Comparison of ENCODE assay signal across 25 cellular contexts in genomic region chr17:2105663-2106062, GRCh38. TPM values are rescaled to one million over a fixed set of nuclear protein-coding genes. Genes with fewer than 3 reads are reported as not detected.
A peak's percentile ranks its signal among the peaks of the same experiment; 100 is the strongest.
DNase-seq lines count a peak whose midpoint lies in the region; ATAC-seq, FAIRE-seq and TF ChIP-seq lines count a peak whose summit lies in the region.
"Had no signal": no experiment of that assay in that cellular context is flagged by ENCODE, and none has a peak within 500 bp of the region (broad histone marks: within the 10 kb centered on the region; RNA-seq: fewer than 3 reads in every experiment).

No MANE protein-coding gene starts in this region.

- ATAC-seq in Right ventricle myocardium inferior: no peak
- ATAC-seq in GM12878: peak; percentile 49; the same call in 2 of the 3 replicates
- ATAC-seq: HCT116 had no signal

- BruUV-seq in GM12878 (replicated peaks; lab: Mats Ljungman, UMichigan): no TSS peak

- H3K79me2 ChIP-seq in GM12878 (ENCODE audit: control insufficient read depth, insufficient read depth, low read length): no peaks in the 10 kb centered on the region

- TF ChIP-seq CTCF in left ventricle myocardium inferior (IDR thresholded peaks at IDR 0.05; ENCODE audit: borderline replicate concordance) (no peak), GM12878 (IDR thresholded peaks at IDR 0.05 in 2 of 3, conservative IDR thresholded peaks at IDR 0.05 in 1 of 3; ENCODE audit: control insufficient read depth in 2 of 3, extremely low read depth in 1 of 3, insufficient read depth in 1 of 3, low read depth in 3 of 3, low read length in 3 of 3) (no peak), nephron (IDR thresholded peaks at IDR 0.05; ENCODE audit: unreplicated experiment in 3 of 3) (no peak), thyroid gland (IDR thresholded peaks at IDR 0.05) (no peak)

- DNase-seq in left ventricle myocardium inferior (no peak), Right ventricle myocardium inferior (ENCODE audit: missing footprints) (no peak), GM12878 (ENCODE audit: low read depth, low spot score) (no peak), thyroid gland (no peak), G401 (ENCODE audit: low spot score) (no peak), GOT3 (lab: John Stamatoyannopoulos, UW) (no peak)
- no peak for DNase-seq in activated CD4-positive, alpha-beta memory T cell treated with anti-CD3 and anti-CD28 coated beads, Interleukin-2, amount 10 ng/mL, durations not matched to agents 7 days and 5 days
- DNase-seq: CD4-positive, CD25-positive, alpha-beta regulatory T cell; DMS153; DND-41; NCI-H1092 treated with DMSO at 0.1 percent for 48 hours; NCI-H1436; NCI-H187; NCI-H2081 treated with DMSO at 0.1 percent for 48 hours; NCI-H2171; NCI-H524; NCI-H748 treated with DMSO at 0.1 percent for 48 hours; NK-92 treated with Interleukin-12 subunit alpha and Interleukin-12 subunit beta, amount 100 ng/mL, for 24 hours; PC-9; SHP77 had no signal

- RAD21 ChIA-PET in GM12878 (lab: Charles Lee; ENCODE audit: unreplicated experiment): interaction anchor here (1.7 kb wide), 1 partner anchor 15 kb away, joined by 5 read pairs; no protein-coding TSS in a partner anchor

- POLR2A ChIA-PET in GM12878 (lab: Charles Lee): no interaction called here
- POLR2A ChIA-PET in activated CD4-positive, alpha-beta memory T cell treated with anti-CD3 and anti-CD28 coated beads, Interleukin-2, amount 10 ng/mL, durations not matched to agents 7 days and 5 days (lab: Charles Lee): no interaction called here

- H3K4me1 ChIP-seq in left ventricle myocardium inferior: peaks cover 53% of the 10 kb centered on the region
- peaks cover 25% of the 10 kb centered on the region for H3K4me1 ChIP-seq in GM12878 (ENCODE audit: control insufficient read depth, insufficient read depth, low read length)
- H3K4me1 ChIP-seq in thyroid gland: peaks cover 59 to 75% of the 10 kb centered on the region in 2 donors

- peak overlapping the region; percentile 80 for H3K27ac ChIP-seq in left ventricle myocardium inferior (replicated peaks)
- no peak overlapping the region; the same call in 1 of the 2 replicates for H3K27ac ChIP-seq in GM12878 (ENCODE audit: control insufficient read depth, insufficient read depth)
- H3K27ac ChIP-seq in thyroid gland: peak overlapping the region; percentile 59 to 84 (median 75)
- H3K27ac ChIP-seq: BLaER1, PC-9 had no signal

- H3K4me3 ChIP-seq in left ventricle myocardium inferior (no peak overlapping the region), GM12878 (no peak overlapping the region), thyroid gland (replicated peaks in 1 of 3) (no peak overlapping the region)
- H3K4me3 ChIP-seq: BLaER1, PC-9 had no signal

- H3K36me3 ChIP-seq in left ventricle myocardium inferior (no peaks in the 10 kb centered on the region), GM12878 (ENCODE audit: control insufficient read depth in 2 of 2, insufficient read depth in 2 of 2, low read length in 1 of 2) (peaks cover 0 to 5% of the 10 kb centered on the region in 2 experiments; a peak in 3 of 4 replicates), thyroid gland (no peaks in the 10 kb centered on the region)

- no peak for TF ChIP-seq RAD21 in GM12878 (IDR thresholded peaks at IDR 0.05; ENCODE audit: insufficient read depth, low read depth, low read length)

- H4K20me1 ChIP-seq in GM12878 (ENCODE audit: control insufficient read depth, insufficient read depth): no peaks in the 10 kb centered on the region

- SMC1A ChIA-PET in GM12878 (lab: Charles Lee; ENCODE audit: uncharacterized antibody, unreplicated experiment): interaction anchor here (1.0 to 2.3 kb wide), 5 partner anchors 13 to 33 kb away, joined by 3 to 9 read pairs (median 6); no protein-coding TSS in a partner anchor

- in situ Hi-C loops in GM12878 (cut with MboI) (no loop called here), G401 (cut with HindIII; ENCODE audit: low sequenced_read_pairs) (no loop called here)

- no peaks in the 10 kb centered on the region for H3K9me3 Mint-ChIP-seq in nephron
- no peaks in the 10 kb centered on the region for H3K9me3 Mint-ChIP-seq in activated CD4-positive, alpha-beta memory T cell treated with anti-CD3 and anti-CD28 coated beads, Interleukin-2, amount 10 ng/mL, durations not matched to agents 7 days and 5 days
- H3K9me3 Mint-ChIP-seq: CD4-positive, CD25-positive, alpha-beta regulatory T cell; IgD-negative memory B cell had no signal

- TF ChIP-seq POLR2A in GM12878 (IDR thresholded peaks at IDR 0.05; ENCODE audit: low read depth, low read length): no peak
- TF ChIP-seq POLR2A in thyroid gland (IDR thresholded peaks at IDR 0.05): no peak

- no peak overlapping the region for H3K9ac ChIP-seq in GM12878 (ENCODE audit: control insufficient read depth, insufficient read depth, low read length)
- H3K9ac ChIP-seq: BLaER1 had no signal

- no peaks in the 10 kb centered on the region for H3K27me3 Mint-ChIP-seq in nephron (ENCODE audit: low read depth)
- H3K27me3 Mint-ChIP-seq in activated CD4-positive, alpha-beta memory T cell treated with anti-CD3 and anti-CD28 coated beads, Interleukin-2, amount 10 ng/mL, durations not matched to agents 7 days and 5 days: no peaks in the 10 kb centered on the region
- H3K27me3 Mint-ChIP-seq: CD4-positive, CD25-positive, alpha-beta regulatory T cell; IgD-negative memory B cell had no signal

- no peak for FAIRE-seq in GM12878 (lab: Jason Lieb, UNC)
- FAIRE-seq: A204.1 had no signal

- H3K4me2 ChIP-seq in GM12878 (ENCODE audit: control insufficient read depth, insufficient read depth): no peak overlapping the region
- H3K4me2 ChIP-seq: PC-9 had no signal

- peaks cover 11% of the 10 kb centered on the region for H3K36me3 Mint-ChIP-seq in nephron (ENCODE audit: low read depth)
- peaks cover 17% of the 10 kb centered on the region for H3K36me3 Mint-ChIP-seq in activated CD4-positive, alpha-beta memory T cell treated with anti-CD3 and anti-CD28 coated beads, Interleukin-2, amount 10 ng/mL, durations not matched to agents 7 days and 5 days (ENCODE audit: low read depth)

- H3K27ac Mint-ChIP-seq in nephron: peak overlapping the region; percentile 32 to 84 (median 64)
- H3K27ac Mint-ChIP-seq in activated CD4-positive, alpha-beta memory T cell treated with anti-CD3 and anti-CD28 coated beads, Interleukin-2, amount 10 ng/mL, durations not matched to agents 7 days and 5 days: no peak overlapping the region
- H3K27ac Mint-ChIP-seq: CD4-positive, CD25-positive, alpha-beta regulatory T cell; IgD-negative memory B cell had no signal

- peaks cover 48% of the 10 kb centered on the region for H3K4me1 Mint-ChIP-seq in nephron
- peaks cover 32% of the 10 kb centered on the region for H3K4me1 Mint-ChIP-seq in activated CD4-positive, alpha-beta memory T cell treated with anti-CD3 and anti-CD28 coated beads, Interleukin-2, amount 10 ng/mL, durations not matched to agents 7 days and 5 days

- TF ChIP-seq EP300 in GM12878 (IDR thresholded peaks at IDR 0.05; ENCODE audit: borderline replicate concordance in 1 of 2, control insufficient read depth in 1 of 2, low read depth in 2 of 2, low read length in 2 of 2): no peak

- CTCF ChIA-PET in GM12878 (lab: Yijun Ruan, JAX): interaction anchor here (0.7 to 1.5 kb wide), 3 partner anchors 9 to 47 kb away, joined by 3 read pairs; no protein-coding TSS in a partner anchor
- CTCF ChIA-PET in activated CD4-positive, alpha-beta memory T cell treated with anti-CD3 and anti-CD28 coated beads, Interleukin-2, amount 10 ng/mL, durations not matched to agents 7 days and 5 days (lab: Charles Lee): no interaction called here

- H3K9me3 ChIP-seq in left ventricle myocardium inferior (replicated peaks) (no peaks in the 10 kb centered on the region), GM12878 (replicated peaks; ENCODE audit: control insufficient read depth, insufficient read depth, low read length) (no peaks in the 10 kb centered on the region), thyroid gland (no peaks in the 10 kb centered on the region)
- H3K9me3 ChIP-seq: BLaER1 had no signal

- intact Hi-C loops in left ventricle myocardium inferior (cut with micrococcal nuclease) (no loop called here), Right ventricle myocardium inferior (cut with DNase I) (no loop called here), GM12878 (cut with micrococcal nuclease; ENCODE audit: unreplicated experiment) (no loop called here), thyroid gland (cut with DNase I) (no loop called here)

- H3K27me3 ChIP-seq in left ventricle myocardium inferior (ENCODE audit: low read depth): no peaks in the 10 kb centered on the region
- no peaks in the 10 kb centered on the region for H3K27me3 ChIP-seq in GM12878 (replicated peaks in 1 of 2; ENCODE audit: control insufficient read depth in 2 of 2, insufficient read depth in 2 of 2, low read length in 1 of 2)
- H3K27me3 ChIP-seq in thyroid gland: no peaks in the 10 kb centered on the region
- H3K27me3 ChIP-seq: BLaER1 had no signal

- no peak overlapping the region for H2AFZ ChIP-seq in GM12878 (ENCODE audit: control insufficient read depth, low read depth, low read length)
- H2AFZ ChIP-seq: PC-9 had no signal

- no peak overlapping the region for H3K4me3 Mint-ChIP-seq in nephron
- no peak overlapping the region for H3K4me3 Mint-ChIP-seq in activated CD4-positive, alpha-beta memory T cell treated with anti-CD3 and anti-CD28 coated beads, Interleukin-2, amount 10 ng/mL, durations not matched to agents 7 days and 5 days
- H3K4me3 Mint-ChIP-seq: CD4-positive, CD25-positive, alpha-beta regulatory T cell; IgD-negative memory B cell had no signal

- 100% methylated on average over 1 of the region's 1 CpG for WGBS in GM12878 (ENCODE audit: insufficient coverage, insufficient replicate concordance, low lambda C conversion rate, missing lambda C conversion rate)
- 76 to 84% methylated on average over 1 of the region's 1 CpG for WGBS in thyroid gland, 2 donors

RNA-seq across cellular contexts. Expression of gene HIC1, which starts 50.8 kb away (rescaled TPM):
- total RNA-seq in left ventricle myocardium inferior (23.5 TPM), Right ventricle myocardium inferior (22.7 TPM), GM12878 (2014; rRNA removed) (30.8 and 40.8 TPM in 2 replicates), GM12878 (2014; rRNA removed; fragmentation: Illumina TruSeq; extraction: Trizol) (4.6 and 4.9 TPM in 2 replicates), GM12878 (2021) (55.4 and 61.1 TPM in 2 replicates), thyroid gland (10 to 100 TPM; 13.3 to 23.2 (median 18.3) TPM)
- 220 and 277 TPM in 2 replicates for total RNA-seq in GM12878 (2013; cell fraction: nucleolus; rRNA removed)
- polyA plus RNA-seq in GM12878 (2011; ENCODE audit: low read depth): 8.2 TPM
- polyA plus RNA-seq in GM12878 (2011; rRNA removed) (4.2 and 10.5 TPM in 2 replicates), GM12878 (2014; fragmentation: Illumina TruSeq; extraction: Trizol) (0.81 and 1.8 TPM in 2 replicates), GM12878 (2014; fragmentation: Nextera tagmentation; extraction: Ambion mirVana) (under 1 TPM; 0.11 to 0.57 TPM), GM12878 (2014; rRNA removed) (26.5 and 40.9 TPM in 2 replicates), GM12878 (2016; fragmentation: Nextera tagmentation; extraction: Ambion mirVana) (1 to 10 TPM; 2.0 to 4.9 TPM)
- 16.0 and 34.6 TPM in 2 replicates for polyA plus RNA-seq in GM12878 (2011; cell fraction: cytosol; rRNA removed)
- polyA plus RNA-seq in GM12878 (2011; cell fraction: nucleus; rRNA removed): 88.9 and 92.7 TPM in 2 replicates
- 38.9 and 49.7 TPM in 2 replicates for polyA plus RNA-seq in GM12878 (2012)
- polyA minus RNA-seq in GM12878 (2011; rRNA and poly(A)+ RNA removed): 9.8 and 22.7 TPM in 2 replicates
- polyA minus RNA-seq in GM12878 (2011; cell fraction: cytosol; rRNA and poly(A)+ RNA removed): 23.8 and 29.3 TPM in 2 replicates
- polyA minus RNA-seq in GM12878 (2011; cell fraction: nucleus; rRNA and poly(A)+ RNA removed): 47.3 and 88.0 TPM in 2 replicates
- total RNA-seq in G401 (2014; rRNA removed; shearing (Covaris generic)): 20.2 and 37.8 TPM in 2 replicates
- 10 to 100 TPM; 38.3 to 39.8 TPM for total RNA-seq in activated CD4-positive, alpha-beta memory T cell treated with anti-CD3 and anti-CD28 coated beads, Interleukin-2, amount 10 ng/mL, durations not matched to agents 7 days and 5 days
